Comparison of ENCODE assay signal across 16 cellular contexts in genomic region chr17:76038050-76038449, GRCh38. TPM values are rescaled to one million over a fixed set of nuclear protein-coding genes. Genes with fewer than 3 reads are reported as not detected.
DNase-seq lines count a peak whose midpoint lies in the region; ATAC-seq and TF ChIP-seq lines count a peak whose summit lies in the region.
"Had no signal": no experiment of that assay in that cellular context is flagged by ENCODE, and none has a peak within 500 bp of the region (broad histone marks: within the 10 kb centered on the region; RNA-seq: fewer than 3 reads in every experiment).

No MANE protein-coding gene starts in this region.

- H3K9me3 Mint-ChIP-seq in GM23338, result no peaks in the 10 kb centered on the region
- H3K9me3 Mint-ChIP-seq in activated CD8-positive, alpha-beta T cell treated with anti-CD3 and anti-CD28 coated beads, Interleukin-2, amount 10 ng/mL, durations not matched to agents 7 days and 5 days (ENCODE audit: insufficient read depth), result no peaks in the 10 kb centered on the region
- no peaks in the 10 kb centered on the region for H3K9me3 Mint-ChIP-seq in nephron

- POLR2A ChIA-PET in activated CD8-positive, alpha-beta T cell treated with anti-CD3 and anti-CD28 coated beads, Interleukin-2, amount 10 ng/mL, durations not matched to agents 7 days and 5 days (lab: Charles Lee), result interaction anchor here (1.5 kb wide), 1 partner anchor 8 kb away, joined by 4 read pairs; no protein-coding TSS in a partner anchor

- no peaks in the 10 kb centered on the region for H3K9me2 ChIP-seq in GM23338 (ENCODE audit: insufficient read depth)

- no peak for TF ChIP-seq CTCF in GM23338 (conservative IDR thresholded peaks at IDR 0.05; ENCODE audit: low read depth in 2 of 2)
- TF ChIP-seq CTCF in nephron (IDR thresholded peaks at IDR 0.05; ENCODE audit: unreplicated experiment in 3 of 3), result no peak

- CTCF ChIA-PET in activated CD8-positive, alpha-beta T cell treated with anti-CD3 and anti-CD28 coated beads, Interleukin-2, amount 10 ng/mL, durations not matched to agents 7 days and 5 days (lab: Charles Lee), result interaction anchor here (1.0 kb wide), 1 partner anchor 9 kb away, joined by 4 read pairs; no protein-coding TSS in a partner anchor

- no peak overlapping the region for H3K4me2 ChIP-seq in GM23338

- H3K27me3 ChIP-seq in GM23338 (ENCODE audit: insufficient read depth), result no peaks in the 10 kb centered on the region
- H3K27me3 ChIP-seq: spleen had no signal

- H3K4me3 Mint-ChIP-seq in GM23338 (no peak overlapping the region), nephron (no peak overlapping the region)
- no peak overlapping the region for H3K4me3 Mint-ChIP-seq in activated CD8-positive, alpha-beta T cell treated with anti-CD3 and anti-CD28 coated beads, Interleukin-2, amount 10 ng/mL, durations not matched to agents 7 days and 5 days

- H3F3A ChIP-seq in GM23338 (replicated peaks; ENCODE audit: low read depth), result peaks cover 13% of the 10 kb centered on the region

- H2AFZ ChIP-seq in GM23338, result no peak overlapping the region

- DNase-seq in GM23338 (ENCODE audit: low spot score) (no peak), mesenteric fat pad (ENCODE audit: low spot score) (no peak), 8988T (no peak)
- DNase-seq in activated CD8-positive, alpha-beta T cell treated with anti-CD3 and anti-CD28 coated beads, Interleukin-2, amount 10 ng/mL, durations not matched to agents 7 days and 5 days, result no peak
- DNase-seq: erythroblast, left ventricle myocardium inferior, NCI-H1105, NCI-H226, spleen had no signal

- H4K20me1 ChIP-seq in GM23338 (replicated peaks; ENCODE audit: insufficient read depth), result no peaks in the 10 kb centered on the region; the same call in none of the 2 replicates

- H3K4me1 ChIP-seq in GM23338 (ENCODE audit: insufficient read depth), result peaks cover 10% of the 10 kb centered on the region
- H3K4me1 ChIP-seq: spleen had no signal

- H3K79me2 ChIP-seq in GM23338 (replicated peaks; ENCODE audit: insufficient read depth), result no peaks in the 10 kb centered on the region

- H3K27ac Mint-ChIP-seq in GM23338, result no peak overlapping the region
- H3K27ac Mint-ChIP-seq in activated CD8-positive, alpha-beta T cell treated with anti-CD3 and anti-CD28 coated beads, Interleukin-2, amount 10 ng/mL, durations not matched to agents 7 days and 5 days, result peak overlapping the region; percentile 13
- H3K27ac Mint-ChIP-seq in nephron, result peak overlapping the region; percentile 1 to 51 (median 8)

- peak overlapping the region; percentile 59; the same call in 1 of the 2 replicates for H3K27ac ChIP-seq in GM23338 (ENCODE audit: low read depth)
- H3K27ac ChIP-seq: C4-2B, left ventricle myocardium inferior, neutrophil, spleen had no signal

- H3K27me3 Mint-ChIP-seq in GM23338 (ENCODE audit: insufficient read depth, low read depth, poor library complexity), result peaks cover 5% of the 10 kb centered on the region
- H3K27me3 Mint-ChIP-seq in activated CD8-positive, alpha-beta T cell treated with anti-CD3 and anti-CD28 coated beads, Interleukin-2, amount 10 ng/mL, durations not matched to agents 7 days and 5 days (ENCODE audit: low read depth), result no peaks in the 10 kb centered on the region
- H3K27me3 Mint-ChIP-seq in nephron (ENCODE audit: low read depth), result no peaks in the 10 kb centered on the region

- ATAC-seq in GM23338 (no peak), HG03139 (IDR thresholded peaks at IDR 0.05; ENCODE audit: unreplicated experiment) (no peak)
- no peak for ATAC-seq in activated CD8-positive, alpha-beta T cell treated with anti-CD3 and anti-CD28 coated beads, Interleukin-2, amount 10 ng/mL, durations not matched to agents 7 days and 5 days
- ATAC-seq: SK-N-SH treated with all-trans-retinoic acid at 6 μM for 48 hours had no signal

- peaks cover 42% of the 10 kb centered on the region for H3K36me3 Mint-ChIP-seq in GM23338 (ENCODE audit: low read depth)
- peaks cover 39% of the 10 kb centered on the region for H3K36me3 Mint-ChIP-seq in activated CD8-positive, alpha-beta T cell treated with anti-CD3 and anti-CD28 coated beads, Interleukin-2, amount 10 ng/mL, durations not matched to agents 7 days and 5 days (ENCODE audit: low read depth)
- peaks cover 44% of the 10 kb centered on the region for H3K36me3 Mint-ChIP-seq in nephron (ENCODE audit: low read depth)

- H3K4me1 Mint-ChIP-seq in GM23338 (peaks cover 26% of the 10 kb centered on the region), nephron (peaks cover 11% of the 10 kb centered on the region)
- peaks cover 15% of the 10 kb centered on the region for H3K4me1 Mint-ChIP-seq in activated CD8-positive, alpha-beta T cell treated with anti-CD3 and anti-CD28 coated beads, Interleukin-2, amount 10 ng/mL, durations not matched to agents 7 days and 5 days (ENCODE audit: low read depth)

- H3K4me3 ChIP-seq in GM23338, result no peak overlapping the region
- H3K4me3 ChIP-seq: left ventricle myocardium inferior, spleen had no signal

- peaks cover 21% of the 10 kb centered on the region for H3K36me3 ChIP-seq in GM23338 (ENCODE audit: insufficient read depth)

TF ChIP-seq in GM23338, 12 proteins besides CTCF, POLR2A, EP300 and RAD21 (continues in another document):
- TF ChIP-seq ZNF114 (CRISPR knock-in tag; IDR thresholded peaks at IDR 0.05) (no peak), ZNF331 (CRISPR knock-in tag; IDR thresholded peaks at IDR 0.05; ENCODE audit: low read depth) (no peak), JUNB (IDR thresholded peaks at IDR 0.05; ENCODE audit: unreplicated experiment) (no peak), POLR2AphosphoS5 (IDR thresholded peaks at IDR 0.05; ENCODE audit: low read depth) (no peak)

RNA-seq across cellular contexts. Expression of gene EVPL, which starts 10.9 kb away (rescaled TPM):
- total RNA-seq in GM23338 (2014; rRNA removed; shearing (Covaris generic)), result 0.62 and 1.3 TPM in 2 replicates
- polyA plus RNA-seq in GM23338 (2016; fragmentation: Nextera tagmentation; extraction: Ambion mirVana), result 0.47 and 0.59 TPM in 2 replicates
- total RNA-seq in activated CD8-positive, alpha-beta T cell treated with anti-CD3 and anti-CD28 coated beads, Interleukin-2, amount 10 ng/mL, durations not matched to agents 7 days and 5 days, result under 1 TPM; 0.34 to 0.47 TPM
- 0.16 TPM for total RNA-seq in mesenteric fat pad
- total RNA-seq: chondrocyte, left ventricle myocardium inferior had no signal

RNA-seq across cellular contexts. Expression of gene SRP68, which starts 34.3 kb away (rescaled TPM):
- total RNA-seq in GM23338 (2014; rRNA removed; shearing (Covaris generic)), result 60.3 and 62.8 TPM in 2 replicates
- polyA plus RNA-seq in GM23338 (2016; fragmentation: Nextera tagmentation; extraction: Ambion mirVana), result 30.7 and 34.2 TPM in 2 replicates
- 10 to 100 TPM; 85.1 to 86.0 TPM for total RNA-seq in activated CD8-positive, alpha-beta T cell treated with anti-CD3 and anti-CD28 coated beads, Interleukin-2, amount 10 ng/mL, durations not matched to agents 7 days and 5 days
- 69.1 TPM for total RNA-seq in mesenteric fat pad

RNA-seq across cellular contexts. Expression of gene GALR2, which starts 36.5 kb away (rescaled TPM):
- 0.70 and 2.2 TPM in 2 replicates for total RNA-seq in GM23338 (2014; rRNA removed; shearing (Covaris generic))
- 0.50 and 0.80 TPM in 2 replicates for polyA plus RNA-seq in GM23338 (2016; fragmentation: Nextera tagmentation; extraction: Ambion mirVana)
- total RNA-seq in activated CD8-positive, alpha-beta T cell treated with anti-CD3 and anti-CD28 coated beads, Interleukin-2, amount 10 ng/mL, durations not matched to agents 7 days and 5 days, result under 1 TPM in 1 of 2 experiments, not detected in 1; 0.18 TPM
- not detected for total RNA-seq in mesenteric fat pad
- total RNA-seq: chondrocyte, left ventricle myocardium inferior, subcutaneous adipose tissue had no signal

RNA-seq across cellular contexts. Expression of gene CDK3, which starts 37.4 kb away (rescaled TPM):
- 5.9 and 10.2 TPM in 2 replicates for total RNA-seq in GM23338 (2014; rRNA removed; shearing (Covaris generic))
- polyA plus RNA-seq in GM23338 (2016; fragmentation: Nextera tagmentation; extraction: Ambion mirVana), result 7.8 and 7.9 TPM in 2 replicates
- 1 to 10 TPM; 6.4 to 7.3 TPM for total RNA-seq in activated CD8-positive, alpha-beta T cell treated with anti-CD3 and anti-CD28 coated beads, Interleukin-2, amount 10 ng/mL, durations not matched to agents 7 days and 5 days
- total RNA-seq in mesenteric fat pad, result 4.3 TPM

RNA-seq across cellular contexts. Expression of gene ZACN, which starts 40.9 kb away (rescaled TPM):
- total RNA-seq in GM23338 (2014; rRNA removed; shearing (Covaris generic)), result not detected in 2 replicates
- polyA plus RNA-seq in GM23338 (2016; fragmentation: Nextera tagmentation; extraction: Ambion mirVana), result 0.47 and 0.82 TPM in 2 replicates
- under 1 TPM; 0.18 to 0.34 TPM for total RNA-seq in activated CD8-positive, alpha-beta T cell treated with anti-CD3 and anti-CD28 coated beads, Interleukin-2, amount 10 ng/mL, durations not matched to agents 7 days and 5 days
- total RNA-seq in mesenteric fat pad, result not detected
- total RNA-seq: chondrocyte, left ventricle myocardium inferior, subcutaneous adipose tissue had no signal
